36 cellular contexts compared by ENCODE assay signal in the genomic region with DNA sequence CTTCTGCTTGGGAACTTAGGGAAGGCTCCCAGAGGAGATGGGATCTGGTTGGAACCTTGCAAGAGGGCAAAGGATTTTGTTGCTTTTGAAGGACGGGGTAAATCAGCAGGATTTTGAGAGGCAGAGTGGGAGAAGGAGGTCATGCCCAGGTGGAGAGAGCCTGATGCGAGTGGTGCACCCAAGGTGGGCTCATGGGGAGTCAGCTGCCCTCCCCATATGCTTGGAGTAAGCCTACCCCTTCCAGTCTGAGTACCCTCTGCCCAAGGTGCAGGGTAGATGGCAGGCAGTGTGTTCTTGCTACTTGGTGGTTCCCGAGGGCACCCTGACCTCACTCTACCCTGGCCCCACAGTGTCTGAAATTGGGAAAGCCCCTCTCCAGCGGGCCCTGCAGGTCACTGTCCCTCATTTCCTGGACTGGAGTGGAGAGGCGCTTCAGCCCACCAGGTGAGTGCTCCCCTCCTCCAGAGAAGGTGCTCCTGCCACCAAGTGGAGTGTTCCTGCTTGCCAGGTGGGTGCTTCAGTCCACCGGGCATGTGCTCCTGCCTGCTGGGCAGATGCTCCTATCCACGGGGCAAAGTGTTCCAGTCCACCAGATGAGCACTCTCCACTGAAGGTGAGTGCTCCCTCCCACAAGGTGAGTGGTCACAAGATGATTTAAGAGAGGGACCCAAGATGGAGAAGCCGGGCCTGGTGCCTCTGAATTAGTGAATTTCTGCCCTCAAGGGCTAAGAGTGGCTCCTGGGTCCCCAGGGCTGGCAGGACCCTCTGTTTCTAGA. TPM values are rescaled to one million over a fixed set of nuclear protein-coding genes. Genes with fewer than 3 reads are reported as not detected.
"Had no signal": no experiment of that assay in that cellular context is flagged by ENCODE, and none has a peak within 500 bp of the region (broad histone marks: within the 10 kb centered on the region; RNA-seq: fewer than 3 reads in every experiment).

No MANE protein-coding gene starts in this region.

- FAIRE-seq: TTC549 had no signal

- H3K4me3 Mint-ChIP-seq: activated B cell treated with CpG ODN at 0.5 μM for 24 hours; activated CD4-positive, alpha-beta memory T cell treated with anti-CD3 and anti-CD28 coated beads, Interleukin-2, amount 10 ng/mL, durations not matched to agents 7 days and 5 days; activated CD8-positive, alpha-beta memory T cell treated with anti-CD3 and anti-CD28 coated beads, Interleukin-2, amount 10 ng/mL, durations not matched to agents 7 days and 5 days; activated naive CD4-positive, alpha-beta T cell treated with anti-CD3 and anti-CD28 coated beads, Interleukin-2, amount 10 ng/mL, durations not matched to agents 7 days and 5 days; activated naive CD8-positive, alpha-beta T cell; activated naive CD8-positive, alpha-beta T cell treated with anti-CD3 and anti-CD28 coated beads, Interleukin-2, amount 50 U/mL, for 24 hours; T-helper 1 cell treated with Interleukin-12 subunit alpha and Interleukin-12 subunit beta and Interleukin-4 antibody, amounts not matched to agents 30 μg/mL and 1 μg/mL, for 36 hours; T-helper 2 cell treated with Interferon-gamma antibody and Interleukin-4, amounts not matched to agents 5 μg/mL and 100 μg/mL, for 36 hours had no signal

- H3K36me3 Mint-ChIP-seq: activated CD8-positive, alpha-beta memory T cell treated with anti-CD3 and anti-CD28 coated beads, Interleukin-2, amount 10 ng/mL, durations not matched to agents 7 days and 5 days; activated naive CD4-positive, alpha-beta T cell treated with anti-CD3 and anti-CD28 coated beads, Interleukin-2, amount 10 ng/mL, durations not matched to agents 7 days and 5 days; activated naive CD8-positive, alpha-beta T cell had no signal

- H3K27ac ChIP-seq: brain microvascular endothelial cell, Peyer's patch, SJSA1 had no signal

- H3K9ac ChIP-seq: SK-N-SH had no signal

- H3K9me3 Mint-ChIP-seq: activated B cell treated with CpG ODN at 0.5 μM for 24 hours; activated CD4-positive, alpha-beta memory T cell treated with anti-CD3 and anti-CD28 coated beads, Interleukin-2, amount 10 ng/mL, durations not matched to agents 7 days and 5 days; activated naive CD4-positive, alpha-beta T cell treated with anti-CD3 and anti-CD28 coated beads, Interleukin-2, amount 10 ng/mL, durations not matched to agents 7 days and 5 days; activated naive CD8-positive, alpha-beta T cell treated with anti-CD3 and anti-CD28 coated beads, Interleukin-2, amount 50 U/mL, for 24 hours; T-helper 1 cell treated with Interleukin-12 subunit alpha and Interleukin-12 subunit beta and Interleukin-4 antibody, amounts not matched to agents 30 μg/mL and 1 μg/mL, for 36 hours; T-helper 2 cell treated with Interferon-gamma antibody and Interleukin-4, amounts not matched to agents 5 μg/mL and 100 μg/mL, for 36 hours had no signal

- H3K9me3 ChIP-seq: MG63, Peyer's patch, SJSA1, SK-N-SH had no signal

- H3K4me1 Mint-ChIP-seq: activated B cell treated with CpG ODN at 0.5 μM for 24 hours; activated CD4-positive, alpha-beta memory T cell treated with anti-CD3 and anti-CD28 coated beads, Interleukin-2, amount 10 ng/mL, durations not matched to agents 7 days and 5 days; activated CD8-positive, alpha-beta memory T cell treated with anti-CD3 and anti-CD28 coated beads, Interleukin-2, amount 10 ng/mL, durations not matched to agents 7 days and 5 days; activated naive CD4-positive, alpha-beta T cell treated with anti-CD3 and anti-CD28 coated beads, Interleukin-2, amount 10 ng/mL, durations not matched to agents 7 days and 5 days; activated naive CD8-positive, alpha-beta T cell treated with anti-CD3 and anti-CD28 coated beads, Interleukin-2, amount 50 U/mL, for 24 hours had no signal

- H3K4me1 ChIP-seq: Peyer's patch had no signal

- H3K27me3 ChIP-seq: brain microvascular endothelial cell, MG63, Peyer's patch, SJSA1 had no signal

- H3K36me3 ChIP-seq: brain microvascular endothelial cell, MG63, Peyer's patch, SJSA1 had no signal

- DNase-seq: activated B cell treated with CpG ODN at 0.5 μM for 24 hours; activated CD4-positive, alpha-beta memory T cell treated with anti-CD3 and anti-CD28 coated beads, Interleukin-2, amount 10 ng/mL, durations not matched to agents 7 days and 5 days; activated CD4-positive, alpha-beta T cell treated with anti-CD3 and anti-CD28 coated beads for 48 hours; activated CD4-positive, CD25-positive, alpha-beta regulatory T cell treated with anti-CD3 and anti-CD28 coated beads, Interleukin-2, amount 50 U/mL, for 72 hours; activated CD8-positive, alpha-beta memory T cell treated with anti-CD3 and anti-CD28 coated beads for 24 hours; activated CD8-positive, alpha-beta memory T cell treated with anti-CD3 and anti-CD28 coated beads, Interleukin-2, amount 10 ng/mL, durations not matched to agents 7 days and 5 days; activated CD8-positive, alpha-beta memory T cell treated with anti-CD3 and anti-CD28 coated beads, Interleukin-2, amount 50 U/mL, for 48 hours; activated effector memory CD4-positive, alpha-beta T cell treated with Interleukin-2 at 50 U/mL for 16 hours; activated naive CD4-positive, alpha-beta T cell treated with anti-CD3 and anti-CD28 coated beads, Interleukin-2, amount 10 ng/mL, durations not matched to agents 7 days and 5 days; activated naive CD8-positive, alpha-beta T cell treated with anti-CD3 and anti-CD28 coated beads, Interleukin-2, amount 50 U/mL, for 24 hours; activated T-cell treated with anti-CD3 and anti-CD28 coated beads, Interleukin-2, amount 50 U/mL, for 48 hours; aorta; brain microvascular endothelial cell; central memory CD4-positive, alpha-beta T cell; Kasumi-1; MG63; NCI-H1048; NCI-H1105 treated with DMSO at 0.1 percent for 48 hours; NCI-H1436; NCI-H1694 treated with DMSO at 0.1 percent for 48 hours; NCI-H2029; NCI-H345; NCI-H524 treated with DMSO at 0.1 percent for 48 hours; NK-92 treated with Interleukin-12 subunit alpha and Interleukin-12 subunit beta, amount 100 ng/mL, for 24 hours; PC-3; RPMI8226; SHP77 treated with DMSO at 0.1 percent for 48 hours; SK-N-SH had no signal

- H3K27me3 Mint-ChIP-seq: activated B cell treated with CpG ODN at 0.5 μM for 24 hours; activated CD4-positive, alpha-beta memory T cell treated with anti-CD3 and anti-CD28 coated beads, Interleukin-2, amount 10 ng/mL, durations not matched to agents 7 days and 5 days; activated CD8-positive, alpha-beta memory T cell treated with anti-CD3 and anti-CD28 coated beads, Interleukin-2, amount 10 ng/mL, durations not matched to agents 7 days and 5 days; activated naive CD8-positive, alpha-beta T cell; activated naive CD8-positive, alpha-beta T cell treated with anti-CD3 and anti-CD28 coated beads, Interleukin-2, amount 50 U/mL, for 24 hours had no signal

- H3K4me3 ChIP-seq: MG63, Peyer's patch, SJSA1 had no signal

- H3K27ac Mint-ChIP-seq: activated B cell treated with CpG ODN at 0.5 μM for 24 hours; activated CD4-positive, alpha-beta memory T cell treated with anti-CD3 and anti-CD28 coated beads, Interleukin-2, amount 10 ng/mL, durations not matched to agents 7 days and 5 days; activated CD8-positive, alpha-beta memory T cell treated with anti-CD3 and anti-CD28 coated beads, Interleukin-2, amount 10 ng/mL, durations not matched to agents 7 days and 5 days; activated naive CD4-positive, alpha-beta T cell treated with anti-CD3 and anti-CD28 coated beads, Interleukin-2, amount 10 ng/mL, durations not matched to agents 7 days and 5 days; activated naive CD8-positive, alpha-beta T cell; activated naive CD8-positive, alpha-beta T cell treated with anti-CD3 and anti-CD28 coated beads, Interleukin-2, amount 50 U/mL, for 24 hours; T-helper 1 cell treated with Interleukin-12 subunit alpha and Interleukin-12 subunit beta and Interleukin-4 antibody, amounts not matched to agents 30 μg/mL and 1 μg/mL, for 36 hours; T-helper 2 cell treated with Interferon-gamma antibody and Interleukin-4, amounts not matched to agents 5 μg/mL and 100 μg/mL, for 36 hours had no signal

- H3K4me2 ChIP-seq: SK-N-SH had no signal

- ATAC-seq: activated CD8-positive, alpha-beta memory T cell treated with anti-CD3 and anti-CD28 coated beads, Interleukin-2, amount 10 ng/mL, durations not matched to agents 7 days and 5 days; activated naive CD8-positive, alpha-beta T cell treated with anti-CD3 and anti-CD28 coated beads, Interleukin-2, amount 50 U/mL, for 24 hours; PC-3 had no signal

RNA-seq across cellular contexts. Expression of a gene that starts 3.4 kb away (rescaled TPM):
- total RNA-seq: activated B cell treated with CpG ODN at 0.5 μM for 24 hours; activated CD4-positive, alpha-beta memory T cell treated with anti-CD3 and anti-CD28 coated beads, Interleukin-2, amount 10 ng/mL, durations not matched to agents 7 days and 5 days; activated CD8-positive, alpha-beta memory T cell treated with anti-CD3 and anti-CD28 coated beads, Interleukin-2, amount 10 ng/mL, durations not matched to agents 7 days and 5 days; aorta; cerebellum; NCI-H460; PC-3; Peyer's patch; SJSA1 had no signal
- polyA plus RNA-seq: aorta, SK-N-SH had no signal

RNA-seq across cellular contexts. Expression of a gene that starts 6.6 kb away (rescaled TPM):
- total RNA-seq: activated B cell treated with CpG ODN at 0.5 μM for 24 hours; activated CD4-positive, alpha-beta memory T cell treated with anti-CD3 and anti-CD28 coated beads, Interleukin-2, amount 10 ng/mL, durations not matched to agents 7 days and 5 days; activated CD8-positive, alpha-beta memory T cell treated with anti-CD3 and anti-CD28 coated beads, Interleukin-2, amount 10 ng/mL, durations not matched to agents 7 days and 5 days; aorta; cerebellum; NCI-H460; PC-3; Peyer's patch; SJSA1 had no signal
- polyA plus RNA-seq: aorta, SK-N-SH had no signal

RNA-seq across cellular contexts. Expression of a gene that starts 20.6 kb away (rescaled TPM):
- total RNA-seq: activated B cell treated with CpG ODN at 0.5 μM for 24 hours; activated CD4-positive, alpha-beta memory T cell treated with anti-CD3 and anti-CD28 coated beads, Interleukin-2, amount 10 ng/mL, durations not matched to agents 7 days and 5 days; activated CD8-positive, alpha-beta memory T cell treated with anti-CD3 and anti-CD28 coated beads, Interleukin-2, amount 10 ng/mL, durations not matched to agents 7 days and 5 days; aorta; cerebellum; NCI-H460; PC-3; Peyer's patch; SJSA1 had no signal
- polyA plus RNA-seq: aorta, SK-N-SH had no signal

RNA-seq across cellular contexts. Expression of a gene that starts 42.8 kb away (rescaled TPM):
- total RNA-seq: activated B cell treated with CpG ODN at 0.5 μM for 24 hours; activated CD4-positive, alpha-beta memory T cell treated with anti-CD3 and anti-CD28 coated beads, Interleukin-2, amount 10 ng/mL, durations not matched to agents 7 days and 5 days; activated CD8-positive, alpha-beta memory T cell treated with anti-CD3 and anti-CD28 coated beads, Interleukin-2, amount 10 ng/mL, durations not matched to agents 7 days and 5 days; aorta; cerebellum; NCI-H460; PC-3; Peyer's patch; SJSA1 had no signal
- polyA plus RNA-seq: aorta, SK-N-SH had no signal
